ENCODE assay signal across 1 cellular context in genomic region chr14:64947710-64948611, GRCh38.
TF ChIP-seq lines count a peak whose summit lies in the region.

No MANE protein-coding gene starts in this region.

TF ChIP-seq in WTC11, 78 proteins besides CTCF, POLR2A, EP300 and RAD21 (continued from another document):
- TF ChIP-seq ZNF425 (CRISPR knock-in tag; conservative IDR thresholded peaks at IDR 0.05) (no peak), ZBTB21 (CRISPR knock-in tag; IDR thresholded peaks at IDR 0.05; ENCODE audit: borderline replicate concordance) (no peak), ZNF532 (CRISPR knock-in tag; IDR thresholded peaks at IDR 0.05; ENCODE audit: borderline replicate concordance) (no peak), SP1 (CRISPR knock-in tag; conservative IDR thresholded peaks at IDR 0.05) (no peak)
